1 cellular context compared by ENCODE assay signal in the genomic region with DNA sequence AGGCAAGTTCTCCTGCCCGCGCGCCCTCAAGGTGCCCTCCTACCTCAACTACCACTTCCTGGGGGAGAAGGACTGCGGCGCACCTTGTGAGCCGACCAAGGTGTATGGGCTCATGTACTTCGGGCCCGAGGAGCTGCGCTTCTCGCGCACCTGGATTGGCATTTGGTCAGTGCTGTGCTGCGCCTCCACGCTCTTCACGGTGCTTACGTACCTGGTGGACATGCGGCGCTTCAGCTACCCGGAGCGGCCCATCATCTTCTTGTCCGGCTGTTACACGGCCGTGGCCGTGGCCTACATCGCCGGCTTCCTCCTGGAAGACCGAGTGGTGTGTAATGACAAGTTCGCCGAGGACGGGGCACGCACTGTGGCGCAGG.
TF ChIP-seq lines count a peak whose summit lies in the region.

No MANE protein-coding gene starts in this region.

TF ChIP-seq in HCT116, 20 proteins besides CTCF, POLR2A, EP300 and RAD21 (continued from another document):
- TF ChIP-seq SRF (IDR thresholded peaks at IDR 0.05; ENCODE audit: low read depth) (no peak), EZH2 (IDR thresholded peaks at IDR 0.05) (no peak), FOSL1 (IDR thresholded peaks at IDR 0.05; ENCODE audit: low read depth) (no peak), ELF1 (IDR thresholded peaks at IDR 0.05; ENCODE audit: borderline replicate concordance, low read depth) (no peak), POLR2AphosphoS5 (IDR thresholded peaks at IDR 0.05; ENCODE audit: low read depth, low read length) (no peak), YY1 (IDR thresholded peaks at IDR 0.05; ENCODE audit: extremely low read depth, insufficient replicate concordance, low read depth, low read length) (no peak), TCF7L2 (IDR thresholded peaks at IDR 0.05; ENCODE audit: borderline replicate concordance, extremely low read depth, insufficient read depth, insufficient read length) (no peak), CEBPB (IDR thresholded peaks at IDR 0.05; ENCODE audit: low read depth) (no peak)
- TF ChIP-seq, protein P1, sequence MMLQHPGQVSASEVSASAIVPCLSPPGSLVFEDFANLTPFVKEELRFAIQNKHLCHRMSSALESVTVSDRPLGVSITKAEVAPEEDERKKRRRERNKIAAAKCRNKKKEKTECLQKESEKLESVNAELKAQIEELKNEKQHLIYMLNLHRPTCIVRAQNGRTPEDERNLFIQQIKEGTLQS (IDR thresholded peaks at IDR 0.05) = no peak
